19 cellular contexts compared by ENCODE assay signal in genomic region chr9:4106081-4106491, GRCh38.
A peak's percentile ranks its signal among the peaks of the same experiment; 100 is the strongest.
DNase-seq lines count a peak whose midpoint lies in the region; ATAC-seq and TF ChIP-seq lines count a peak whose summit lies in the region.
"Had no signal": no experiment of that assay in that cellular context is flagged by ENCODE, and none has a peak within 500 bp of the region (broad histone marks: within the 10 kb centered on the region; RNA-seq: fewer than 3 reads in every experiment).

No MANE protein-coding gene starts in this region.

- BruUV-seq in MCF 10A (replicated peaks; lab: Mats Ljungman, UMichigan) (no TSS peak), A673 (replicated peaks; lab: Mats Ljungman, UMichigan) (no TSS peak)

- H3K4me3 Mint-ChIP-seq in MCF 10A (ENCODE audit: unreplicated experiment) = no peak overlapping the region
- H3K4me3 Mint-ChIP-seq: B cell; immature natural killer cell; T-helper 1 cell treated with Interleukin-12 subunit alpha and Interleukin-12 subunit beta and Interleukin-4 antibody, amounts not matched to agents 30 μg/mL and 1 μg/mL, for 36 hours had no signal

- no peaks in the 10 kb centered on the region for H3K27me3 Mint-ChIP-seq in MCF 10A (ENCODE audit: insufficient read depth, unreplicated experiment)

- H3K27ac ChIP-seq in smooth muscle cell (ENCODE audit: low read depth) (peak overlapping the region; percentile 48), A673 (ENCODE audit: low read depth, low read length, poor library complexity, severe bottlenecking) (no peak overlapping the region)

- H3K27me3 ChIP-seq in smooth muscle cell (ENCODE audit: low read depth) (no peaks in the 10 kb centered on the region), A673 (replicated peaks; ENCODE audit: insufficient read depth, low read depth, low read length, poor library complexity) (no peaks in the 10 kb centered on the region)

- 78% methylated on average over 8 of the region's 8 CpGs for WGBS in smooth muscle cell (ENCODE audit: low lambda C conversion rate)

- no peaks in the 10 kb centered on the region for H3K9me3 Mint-ChIP-seq in MCF 10A (ENCODE audit: unreplicated experiment)
- H3K9me3 Mint-ChIP-seq: immature natural killer cell; T-helper 1 cell treated with Interleukin-12 subunit alpha and Interleukin-12 subunit beta and Interleukin-4 antibody, amounts not matched to agents 30 μg/mL and 1 μg/mL, for 36 hours had no signal

- no peak overlapping the region for H3K9ac ChIP-seq in smooth muscle cell (ENCODE audit: low read depth)

- H3K9me3 ChIP-seq in smooth muscle cell (replicated peaks; ENCODE audit: low read depth) (no peaks in the 10 kb centered on the region), A673 (ENCODE audit: low read depth, low read length, poor library complexity, severe bottlenecking) (no peaks in the 10 kb centered on the region)
- H3K9me3 ChIP-seq: thoracic aorta had no signal

- H3K4me1 ChIP-seq in smooth muscle cell (ENCODE audit: low read depth) (no peaks in the 10 kb centered on the region), A673 (ENCODE audit: insufficient read depth, low read length, poor library complexity, severe bottlenecking) (no peaks in the 10 kb centered on the region)

- no peaks in the 10 kb centered on the region for H4K20me1 ChIP-seq in smooth muscle cell (ENCODE audit: low read depth)

- peaks cover 11% of the 10 kb centered on the region for H3K4me1 Mint-ChIP-seq in MCF 10A (ENCODE audit: insufficient read depth, unreplicated experiment)
- H3K4me1 Mint-ChIP-seq: B cell, immature natural killer cell had no signal

- H3K27ac Mint-ChIP-seq in MCF 10A (ENCODE audit: low read depth, unreplicated experiment) = peak overlapping the region; percentile 37
- H3K27ac Mint-ChIP-seq: B cell; immature natural killer cell; T-helper 1 cell treated with Interleukin-12 subunit alpha and Interleukin-12 subunit beta and Interleukin-4 antibody, amounts not matched to agents 30 μg/mL and 1 μg/mL, for 36 hours had no signal

- POLR2A ChIA-PET in MCF 10A (lab: Yijun Ruan, JAX) (interaction anchor here (0.9 to 1.2 kb wide), 3 partner anchors 16 to 598 kb away, joined by 3 read pairs; no protein-coding TSS in a partner anchor), A673 (lab: Charles Lee; ENCODE audit: low non-redundant PET) (no interaction called here)

- intact Hi-C loops in MCF 10A (cut with micrococcal nuclease) = no loop called here
- intact Hi-C loops in left colon (cut with DNase I, micrococcal nuclease) = no loop called here
- intact Hi-C loops in A673 (cut with micrococcal nuclease; ENCODE audit: unreplicated experiment) = no loop called here

- H3F3A ChIP-seq in smooth muscle cell (ENCODE audit: low read depth) = no peaks in the 10 kb centered on the region

- H3K4me3 ChIP-seq in smooth muscle cell (no peak overlapping the region), A673 (ENCODE audit: low read depth, low read length, poor library complexity, severe bottlenecking) (no peak overlapping the region)
- H3K4me3 ChIP-seq: thoracic aorta had no signal

- DNase-seq in NCI-H1105 (lab: John Stamatoyannopoulos, UW) (peak; percentile 38), MCF 10A (ENCODE audit: unreplicated experiment) (peak; percentile 66), left colon (peak in 1 of 2 donors; percentile 60), smooth muscle cell (lab: John Stamatoyannopoulos, UW; ENCODE audit: unreplicated experiment) (no peak), A673 (ENCODE audit: low spot score) (no peak)
- DNase-seq: activated CD4-positive, CD25-positive, alpha-beta regulatory T cell treated with anti-CD3 and anti-CD28 coated beads, Interleukin-2, amount 50 U/mL, for 72 hours; activated effector memory CD4-positive, alpha-beta T cell treated with Interleukin-2 at 50 U/mL for 16 hours; amygdala; GDM1; HCEC 1CT; immature natural killer cell; midbrain; NCI-H2227 treated with DMSO at 0.1 percent for 48 hours; SHP77 had no signal

- peak; percentile 81 for ATAC-seq in left colon
- ATAC-seq in HG02852 (IDR thresholded peaks at IDR 0.05; ENCODE audit: unreplicated experiment) = no peak
- no peak for ATAC-seq in GM18519 (IDR thresholded peaks at IDR 0.05; ENCODE audit: low FRiP score, unreplicated experiment)

- H2AFZ ChIP-seq in smooth muscle cell (ENCODE audit: low read depth) = no peak overlapping the region

- H3K79me2 ChIP-seq in smooth muscle cell (ENCODE audit: low read depth) = no peaks in the 10 kb centered on the region

- no peak for TF ChIP-seq CTCF in MCF 10A (IDR thresholded peaks at IDR 0.05; ENCODE audit: unreplicated experiment)
- no peak for TF ChIP-seq CTCF in smooth muscle cell (IDR thresholded peaks at IDR 0.05; ENCODE audit: borderline replicate concordance, insufficient read depth, poor library complexity, severe bottlenecking)
- TF ChIP-seq CTCF in A673 (conservative IDR thresholded peaks at IDR 0.05; ENCODE audit: low read depth, low read length) = no peak

- no peak overlapping the region for H3K4me2 ChIP-seq in smooth muscle cell

- H3K36me3 Mint-ChIP-seq in MCF 10A (ENCODE audit: insufficient read depth, unreplicated experiment) = no peaks in the 10 kb centered on the region
- H3K36me3 Mint-ChIP-seq: immature natural killer cell had no signal

- CTCF ChIA-PET in MCF 10A (lab: Yijun Ruan, JAX) = interaction anchor here (0.6 to 1.3 kb wide), 7 partner anchors 28 to 555 kb away, joined by 3 to 5 read pairs (median 3); no protein-coding TSS in a partner anchor
- CTCF ChIA-PET in A673 (lab: Charles Lee) = no interaction called here

- H3K36me3 ChIP-seq in smooth muscle cell (ENCODE audit: low read depth) (no peaks in the 10 kb centered on the region), A673 (ENCODE audit: insufficient read depth, low read length, poor library complexity, severe bottlenecking) (no peaks in the 10 kb centered on the region)
- H3K36me3 ChIP-seq: thoracic aorta had no signal

Comparison
In these comparisons a context has a peak if more than half of its experiments do, and no peak if none do; other contexts are left out.
1. DNase-seq: peak in NCI-H1105 (single experiment) and MCF 10A (single experiment); none in smooth muscle cell (single experiment) and A673 (single experiment).